Comparison of ENCODE assay signal across 16 cellular contexts in the genomic region with DNA sequence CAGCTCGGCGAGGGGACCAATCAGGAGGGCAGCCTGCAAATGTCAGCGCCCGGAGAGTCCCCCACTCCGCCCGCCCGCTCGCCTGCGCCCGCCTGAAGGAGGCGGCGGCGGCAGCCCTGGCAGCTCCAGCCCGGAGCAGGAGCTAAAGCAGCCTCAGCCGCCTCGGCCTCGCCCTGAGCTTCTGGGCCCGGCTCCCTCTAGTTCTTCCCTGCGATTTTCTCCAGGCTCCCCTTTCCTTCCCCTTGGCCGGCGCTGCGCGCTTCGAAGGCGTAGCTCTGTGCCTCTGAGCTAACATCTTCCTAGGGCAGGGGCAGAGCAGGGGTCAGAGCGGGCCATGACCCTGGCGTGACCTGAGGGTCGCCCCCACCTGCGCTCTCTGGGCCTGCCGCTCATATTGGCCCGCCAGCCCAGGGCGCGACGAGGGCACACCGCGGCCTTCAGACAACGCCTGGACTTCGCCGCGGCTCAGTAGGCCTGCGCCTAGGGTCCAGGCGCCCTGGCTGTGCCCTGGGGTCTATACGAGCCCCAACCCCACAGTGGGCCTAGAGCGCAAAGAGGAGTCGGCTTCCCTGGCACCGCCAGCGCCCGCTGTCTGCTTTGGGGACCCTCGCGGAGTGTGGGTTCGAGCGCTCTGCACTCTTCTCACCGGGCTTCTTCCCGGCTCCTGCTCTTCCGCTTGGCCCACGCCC. TPM values are rescaled to one million over a fixed set of nuclear protein-coding genes. Genes with fewer than 3 reads are reported as not detected.
DNase-seq lines count a peak whose midpoint lies in the region; ATAC-seq and TF ChIP-seq lines count a peak whose summit lies in the region.
"Had no signal": no experiment of that assay in that cellular context is flagged by ENCODE, and none has a peak within 500 bp of the region (broad histone marks: within the 10 kb centered on the region; RNA-seq: fewer than 3 reads in every experiment).

No MANE protein-coding gene starts in this region.

- H3K36me3 Mint-ChIP-seq in type B pancreatic cell: no peaks in the 10 kb centered on the region

- no peak overlapping the region for H3K9ac ChIP-seq in iPS-20b (ENCODE audit: low read depth, low read length)
- no peak overlapping the region for H3K9ac ChIP-seq in MM.1S (ENCODE audit: low read length)
- H3K9ac ChIP-seq: BLaER1 treated with 17β-estradiol and CSF1 and Interleukin-3, amounts not matched to agents 10 nM and 100 nM had no signal

- no peaks in the 10 kb centered on the region for H3K9me2 ChIP-seq in MM.1S (replicated peaks; ENCODE audit: insufficient read depth, low read length)

- H3K9me3 ChIP-seq in right cardiac atrium (ENCODE audit: control insufficient read depth, low read length) (no peaks in the 10 kb centered on the region), left ventricle myocardium inferior (replicated peaks) (no peaks in the 10 kb centered on the region), iPS-20b (ENCODE audit: insufficient read depth, low read depth, low read length) (peaks cover 3% of the 10 kb centered on the region; the same call in 1 of the 2 replicates), MM.1S (replicated peaks; ENCODE audit: insufficient read depth, low read length) (no peaks in the 10 kb centered on the region), uterus (no peaks in the 10 kb centered on the region)

- no peak overlapping the region for H3K27ac Mint-ChIP-seq in type B pancreatic cell
- H3K27ac Mint-ChIP-seq: activated CD4-positive, alpha-beta memory T cell treated with anti-CD3 and anti-CD28 coated beads for 36 hours had no signal

- H3K36me3 ChIP-seq in left ventricle myocardium inferior (no peaks in the 10 kb centered on the region), iPS-20b (ENCODE audit: insufficient read depth, low read depth, low read length) (no peaks in the 10 kb centered on the region), MM.1S (replicated peaks; ENCODE audit: insufficient read depth, low read length) (no peaks in the 10 kb centered on the region), uterus (no peaks in the 10 kb centered on the region)
- H3K36me3 ChIP-seq: BLaER1 treated with 17β-estradiol and CSF1 and Interleukin-3, amounts not matched to agents 10 nM and 100 nM had no signal

- no peak overlapping the region for H3K4me2 ChIP-seq in MM.1S (ENCODE audit: low read depth, low read length)
- H3K4me2 ChIP-seq: BLaER1 treated with 17β-estradiol and CSF1 and Interleukin-3, amounts not matched to agents 10 nM and 100 nM had no signal

- H3F3A ChIP-seq in MM.1S (ENCODE audit: insufficient read depth, low read length): no peaks in the 10 kb centered on the region

- peaks cover 4% of the 10 kb centered on the region for H3K4me1 Mint-ChIP-seq in type B pancreatic cell (ENCODE audit: unreplicated experiment)

- no peaks in the 10 kb centered on the region for H4K20me1 ChIP-seq in MM.1S (ENCODE audit: insufficient read depth, low read length)

- no peaks in the 10 kb centered on the region for H3K9me3 Mint-ChIP-seq in type B pancreatic cell

- no peak for TF ChIP-seq POLR2A in uterus (IDR thresholded peaks at IDR 0.05)

- TF ChIP-seq CTCF in left ventricle myocardium inferior (IDR thresholded peaks at IDR 0.05; ENCODE audit: borderline replicate concordance) (no peak), type B pancreatic cell (conservative IDR thresholded peaks at IDR 0.05) (peak; percentile 39), MM.1S (IDR thresholded peaks at IDR 0.05; ENCODE audit: low read length) (no peak), uterus (IDR thresholded peaks at IDR 0.05) (no peak)

- no peak overlapping the region for H2AFZ ChIP-seq in MM.1S (ENCODE audit: low read length)

- H3K4me3 Mint-ChIP-seq in type B pancreatic cell: peak overlapping the region; percentile 53
- H3K4me3 Mint-ChIP-seq: activated CD4-positive, alpha-beta memory T cell treated with anti-CD3 and anti-CD28 coated beads for 36 hours had no signal

- intact Hi-C loops in right cardiac atrium (cut with DNase I) (no loop called here), left ventricle myocardium inferior (cut with micrococcal nuclease) (no loop called here), uterus (cut with DNase I; ENCODE audit: low total_unique reads) (no loop called here)

- peaks cover 97% of the 10 kb centered on the region for H3K27me3 Mint-ChIP-seq in type B pancreatic cell

- H3K27me3 ChIP-seq in right cardiac atrium (ENCODE audit: control insufficient read depth, insufficient read depth) (no peaks in the 10 kb centered on the region), left ventricle myocardium inferior (ENCODE audit: low read depth) (peaks cover 100% of the 10 kb centered on the region), iPS-20b (ENCODE audit: insufficient read depth, low read length) (peaks cover 100% of the 10 kb centered on the region), MM.1S (replicated peaks; ENCODE audit: insufficient read depth, low read length) (peaks cover 47% of the 10 kb centered on the region), uterus (peaks cover 31 to 100% of the 10 kb centered on the region in 2 donors)

- H3K4me1 ChIP-seq in right cardiac atrium (ENCODE audit: control insufficient read depth, insufficient read depth, low read length) (peaks cover 6% of the 10 kb centered on the region), left ventricle myocardium inferior (peaks cover 42% of the 10 kb centered on the region), iPS-20b (ENCODE audit: insufficient read depth, low read length) (0 out of 2 replicates have a peak, but pooled peaks cover 3% of the 10 kb centered on the region), MM.1S (ENCODE audit: low read length) (no peaks in the 10 kb centered on the region), uterus (no peaks in the 10 kb centered on the region)

- DNase-seq in right cardiac atrium (peak in 2 of 3 donors; percentile 44 to 48), left ventricle myocardium inferior (no peak), type B pancreatic cell (ENCODE audit: extremely low spot score, unreplicated experiment) (peak; percentile 70), HuH-7.5 (ENCODE audit: low spot score) (no peak), MM.1S (no peak), uterus (no peak)
- DNase-seq: activated CD4-positive, alpha-beta memory T cell treated with anti-CD3 and anti-CD28 coated beads for 36 hours; aorta; left colon; NCI-H226; SHP77 had no signal

- no peak overlapping the region for H3K4me3 ChIP-seq in right cardiac atrium (ENCODE audit: low read length)
- no peak overlapping the region for H3K4me3 ChIP-seq in left ventricle myocardium inferior
- H3K4me3 ChIP-seq in iPS-20b (ENCODE audit: low read length): peak overlapping the region; percentile 46; the same call in 1 of the 2 replicates
- H3K4me3 ChIP-seq in MM.1S (ENCODE audit: low read length): no peak overlapping the region
- H3K4me3 ChIP-seq in uterus: no peak overlapping the region

- H3K27ac ChIP-seq in right cardiac atrium (ENCODE audit: low read length) (no peak overlapping the region), left ventricle myocardium inferior (replicated peaks) (no peak overlapping the region), iPS-20b (ENCODE audit: low read length) (no peak overlapping the region), MM.1S (ENCODE audit: low read length) (no peak overlapping the region), uterus (no peak overlapping the region)
- H3K27ac ChIP-seq: BLaER1 treated with 17β-estradiol and CSF1 and Interleukin-3, amounts not matched to agents 10 nM and 100 nM had no signal

- ATAC-seq in right cardiac atrium: no peak
- ATAC-seq in SK-N-SH treated with all-trans-retinoic acid at 6 μM for 48 hours: peak; percentile 68
- ATAC-seq: left colon had no signal

- WGBS in right cardiac atrium: 11% methylated on average over 56 of the region's 56 CpGs

- no peaks in the 10 kb centered on the region for H3K79me2 ChIP-seq in MM.1S (ENCODE audit: low read length)

TF ChIP-seq in SK-N-SH treated with all-trans-retinoic acid at 6 μM for 48 hours, 23 proteins besides CTCF, POLR2A, EP300 and RAD21 (continues in another document):
- no peak for TF ChIP-seq TOX (CRISPR knock-in tag; IDR thresholded peaks at IDR 0.05; ENCODE audit: borderline replicate concordance)
- TF ChIP-seq, protein P1, sequence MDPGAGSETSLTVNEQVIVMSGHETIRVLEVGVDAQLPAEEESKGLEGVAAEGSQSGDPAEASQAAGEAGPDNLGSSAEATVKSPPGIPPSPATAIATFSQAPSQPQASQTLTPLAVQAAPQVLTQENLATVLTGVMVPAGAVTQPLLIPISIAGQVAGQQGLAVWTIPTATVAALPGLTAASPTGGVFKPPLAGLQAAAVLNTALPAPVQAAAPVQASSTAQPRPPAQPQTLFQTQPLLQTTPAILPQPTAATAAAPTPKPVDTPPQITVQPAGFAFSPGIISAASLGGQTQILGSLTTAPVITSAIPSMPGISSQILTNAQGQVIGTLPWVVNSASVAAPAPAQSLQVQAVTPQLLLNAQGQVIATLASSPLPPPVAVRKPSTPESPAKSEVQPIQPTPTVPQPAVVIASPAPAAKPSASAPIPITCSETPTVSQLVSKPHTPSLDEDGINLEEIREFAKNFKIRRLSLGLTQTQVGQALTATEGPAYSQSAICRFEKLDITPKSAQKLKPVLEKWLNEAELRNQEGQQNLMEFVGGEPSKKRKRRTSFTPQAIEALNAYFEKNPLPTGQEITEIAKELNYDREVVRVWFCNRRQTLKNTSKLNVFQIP (CRISPR knock-in tag; IDR thresholded peaks at IDR 0.05; ENCODE audit: borderline replicate concordance, low read depth): no peak
- TF ChIP-seq BACH2 (CRISPR knock-in tag; IDR thresholded peaks at IDR 0.05; ENCODE audit: borderline replicate concordance): no peak
- TF ChIP-seq ZNF565 (CRISPR knock-in tag; conservative IDR thresholded peaks at IDR 0.05; ENCODE audit: low read depth): no peak
- TF ChIP-seq RARB (CRISPR knock-in tag; IDR thresholded peaks at IDR 0.05): no peak
- TF ChIP-seq ZFP30 (CRISPR knock-in tag; IDR thresholded peaks at IDR 0.05): no peak
- TF ChIP-seq GLIS3 (CRISPR knock-in tag; IDR thresholded peaks at IDR 0.05): no peak
- no peak for TF ChIP-seq OSR1 (CRISPR knock-in tag; IDR thresholded peaks at IDR 0.05)
- no peak for TF ChIP-seq ISL1 (CRISPR knock-in tag; IDR thresholded peaks at IDR 0.05)
- TF ChIP-seq, protein P2, sequence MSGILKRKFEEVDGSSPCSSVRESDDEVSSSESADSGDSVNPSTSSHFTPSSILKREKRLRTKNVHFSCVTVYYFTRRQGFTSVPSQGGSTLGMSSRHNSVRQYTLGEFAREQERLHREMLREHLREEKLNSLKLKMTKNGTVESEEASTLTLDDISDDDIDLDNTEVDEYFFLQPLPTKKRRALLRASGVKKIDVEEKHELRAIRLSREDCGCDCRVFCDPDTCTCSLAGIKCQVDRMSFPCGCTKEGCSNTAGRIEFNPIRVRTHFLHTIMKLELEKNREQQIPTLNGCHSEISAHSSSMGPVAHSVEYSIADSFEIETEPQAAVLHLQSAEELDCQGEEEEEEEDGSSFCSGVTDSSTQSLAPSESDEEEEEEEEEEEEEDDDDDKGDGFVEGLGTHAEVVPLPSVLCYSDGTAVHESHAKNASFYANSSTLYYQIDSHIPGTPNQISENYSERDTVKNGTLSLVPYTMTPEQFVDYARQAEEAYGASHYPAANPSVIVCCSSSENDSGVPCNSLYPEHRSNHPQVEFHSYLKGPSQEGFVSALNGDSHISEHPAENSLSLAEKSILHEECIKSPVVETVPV (CRISPR knock-in tag; IDR thresholded peaks at IDR 0.05): no peak

RNA-seq across cellular contexts. Expression of gene OTP, which starts 0.4 kb away (rescaled TPM):
- total RNA-seq in right cardiac atrium (not detected), left ventricle myocardium inferior (not detected), type B pancreatic cell (ENCODE audit: low replicate concordance) (0.17 and 0.31 TPM in 2 replicates), uterus (not detected)
- not detected for polyA plus RNA-seq in right cardiac atrium
- total RNA-seq: activated CD4-positive, alpha-beta memory T cell treated with anti-CD3 and anti-CD28 coated beads for 36 hours; aorta; epithelial cell of proximal tubule; left colon; posterior vena cava had no signal
- polyA plus RNA-seq: aorta had no signal

Comparison
In these comparisons a context has a peak if more than half of its experiments do, and no peak if none do; other contexts are left out.
1. DNase-seq: peak in right cardiac atrium (2 of 3) and type B pancreatic cell (single experiment); none in left ventricle myocardium inferior (single experiment), HuH-7.5 (single experiment), MM.1S (single experiment) and uterus (0 of 2).